Comparison of ENCODE assay signal across 23 cellular contexts in genomic region chr7:32163911-32164310, GRCh38.
DNase-seq lines count a peak whose midpoint lies in the region; ATAC-seq, FAIRE-seq and TF ChIP-seq lines count a peak whose summit lies in the region.
"Had no signal": no experiment of that assay in that cellular context is flagged by ENCODE, and none has a peak within 500 bp of the region (broad histone marks: within the 10 kb centered on the region; RNA-seq: fewer than 3 reads in every experiment).

No MANE protein-coding gene starts in this region.

- peaks cover 48% of the 10 kb centered on the region for H3K4me1 Mint-ChIP-seq in astrocyte (ENCODE audit: low read depth, unreplicated experiment)
- H3K4me1 Mint-ChIP-seq: CD14-positive monocyte; nephron progenitor cell; stimulated activated naive B cell treated with anti-CD40 and anti-IgM and Interleukin-4, amounts not matched to agents 10 μg/mL and 1 μg/mL and 100 μg/mL, for 72 hours had no signal

- peak overlapping the region; percentile 70 for H3K4me2 ChIP-seq in astrocyte (ENCODE audit: low read length)

- no peaks in the 10 kb centered on the region for H3K27me3 Mint-ChIP-seq in astrocyte (ENCODE audit: low read depth, unreplicated experiment)
- H3K27me3 Mint-ChIP-seq: brain; dendritic cell treated with granulocyte-macrophage colony-stimulating factor and Interleukin-4, amounts not matched to agents 40 ng/mL and 50 ng/mL, for 4 days; stimulated activated naive B cell treated with anti-CD40 and anti-IgM and Interleukin-4, amounts not matched to agents 10 μg/mL and 1 μg/mL and 100 μg/mL, for 72 hours had no signal

- H3K4me3 ChIP-seq in heart right ventricle (no peak overlapping the region), astrocyte (ENCODE audit: insufficient read depth, low read depth, low read length) (no peak overlapping the region), fibroblast of the aortic adventitia (ENCODE audit: low read depth, low read length) (no peak overlapping the region), thoracic aorta (no peak overlapping the region)
- H3K4me3 ChIP-seq: psoas muscle had no signal

- no peaks in the 10 kb centered on the region for H3K9me3 ChIP-seq in heart right ventricle
- no peaks in the 10 kb centered on the region for H3K9me3 ChIP-seq in astrocyte (ENCODE audit: insufficient read depth, low read depth, low read length)
- H3K9me3 ChIP-seq in thoracic aorta, result no peaks in the 10 kb centered on the region
- H3K9me3 ChIP-seq: psoas muscle had no signal

- H3K27ac Mint-ChIP-seq in astrocyte (ENCODE audit: unreplicated experiment), result peak overlapping the region; percentile 99
- H3K27ac Mint-ChIP-seq: dendritic cell treated with granulocyte-macrophage colony-stimulating factor and Interleukin-4, amounts not matched to agents 40 ng/mL and 50 ng/mL, for 4 days; nephron progenitor cell; stimulated activated naive B cell treated with anti-CD40 and anti-IgM and Interleukin-4, amounts not matched to agents 10 μg/mL and 1 μg/mL and 100 μg/mL, for 72 hours had no signal

- ATAC-seq in heart right ventricle (no peak), Right ventricle myocardium inferior (no peak), thoracic aorta (ENCODE audit: insufficient number of reproducible peaks, low FRiP score, low read depth) (no peak), GM18858 (IDR thresholded peaks at IDR 0.05; ENCODE audit: unreplicated experiment) (no peak)
- ATAC-seq: stimulated activated naive B cell treated with anti-CD40 and anti-IgM and Interleukin-4, amounts not matched to agents 10 μg/mL and 1 μg/mL and 100 μg/mL, for 72 hours had no signal

- no peak overlapping the region for H3K4me3 Mint-ChIP-seq in astrocyte (ENCODE audit: unreplicated experiment)
- H3K4me3 Mint-ChIP-seq: brain; CD14-positive monocyte; dendritic cell treated with granulocyte-macrophage colony-stimulating factor and Interleukin-4, amounts not matched to agents 40 ng/mL and 50 ng/mL, for 4 days; nephron progenitor cell; stimulated activated naive B cell treated with anti-CD40 and anti-IgM and Interleukin-4, amounts not matched to agents 10 μg/mL and 1 μg/mL and 100 μg/mL, for 72 hours had no signal

- no peaks in the 10 kb centered on the region for H3K36me3 Mint-ChIP-seq in astrocyte (ENCODE audit: low read depth, unreplicated experiment)
- H3K36me3 Mint-ChIP-seq: brain; CD14-positive monocyte; stimulated activated naive B cell treated with anti-CD40 and anti-IgM and Interleukin-4, amounts not matched to agents 10 μg/mL and 1 μg/mL and 100 μg/mL, for 72 hours had no signal

- no peaks in the 10 kb centered on the region for H3K79me2 ChIP-seq in astrocyte (ENCODE audit: insufficient read depth, low read length)

- DNase-seq in heart right ventricle (no peak), Right ventricle myocardium inferior (ENCODE audit: missing footprints) (no peak), astrocyte (ENCODE audit: low read depth) (peak; percentile 71), fibroblast of the aortic adventitia (ENCODE audit: low read depth) (peak; percentile 82), thoracic aorta (ENCODE audit: low spot score) (no peak), SK-N-DZ (ENCODE audit: low spot score) (no peak), NCI-H526 treated with DMSO at 0.1 percent for 48 hours (lab: John Stamatoyannopoulos, UW) (no peak)
- DNase-seq: activated naive CD4-positive, alpha-beta T cell treated with Interleukin-2 at 50 U/mL for 16 hours; activated T-cell treated with anti-CD3 and anti-CD28 coated beads for 4 hours; DMS79 treated with DMSO at 0.1 percent for 48 hours; NCI-H187; NCI-H2227 treated with DMSO at 0.1 percent for 48 hours; psoas muscle; stimulated activated CD4-positive, alpha-beta T cell treated with anti-CD3 and anti-CD28 coated beads, Interleukin-15, amount 100 ng/mL, for 24 hours; stimulated activated naive B cell treated with anti-CD40 and anti-IgM and Interleukin-4, amounts not matched to agents 10 μg/mL and 1 μg/mL and 100 μg/mL, for 72 hours had no signal

- FAIRE-seq in astrocyte (lab: Jason Lieb, UNC), result no peak
- FAIRE-seq: H54, HepG2, islet of Langerhans had no signal

- peak overlapping the region in 9 of 10 donors; percentile 25 to 88 (median 75) for H3K27ac ChIP-seq in heart right ventricle
- H3K27ac ChIP-seq in astrocyte (ENCODE audit: low read depth, low read length), result peak overlapping the region; percentile 99
- peak overlapping the region; percentile 50 to 65 for H3K27ac ChIP-seq in thoracic aorta
- H3K27ac ChIP-seq: psoas muscle had no signal

- H3K4me1 ChIP-seq in heart right ventricle (peaks cover 9 to 43% (median 29%) of the 10 kb centered on the region in 9 donors), astrocyte (ENCODE audit: insufficient read depth, low read length) (peaks cover 41% of the 10 kb centered on the region), thoracic aorta (ENCODE audit: control insufficient read depth in 1 of 2, low read depth in 2 of 2) (peaks cover 12 to 27% of the 10 kb centered on the region in 2 donors)

- H3K27me3 ChIP-seq in heart right ventricle, result no peaks in the 10 kb centered on the region
- no peaks in the 10 kb centered on the region for H3K27me3 ChIP-seq in astrocyte (ENCODE audit: insufficient read depth, low read length)
- no peaks in the 10 kb centered on the region for H3K27me3 ChIP-seq in thoracic aorta (replicated peaks; ENCODE audit: insufficient read depth)

- H3K9ac ChIP-seq in astrocyte (ENCODE audit: low read length), result peak overlapping the region; percentile 77

- H2AFZ ChIP-seq in astrocyte (ENCODE audit: low read depth, low read length), result no peak overlapping the region

- no peaks in the 10 kb centered on the region for H3K9me3 Mint-ChIP-seq in astrocyte (ENCODE audit: unreplicated experiment)
- H3K9me3 Mint-ChIP-seq: brain; dendritic cell treated with granulocyte-macrophage colony-stimulating factor and Interleukin-4, amounts not matched to agents 40 ng/mL and 50 ng/mL, for 4 days; nephron progenitor cell had no signal

- TF ChIP-seq CTCF in heart right ventricle (IDR thresholded peaks at IDR 0.05), result no peak
- TF ChIP-seq CTCF in astrocyte (IDR thresholded peaks at IDR 0.05; ENCODE audit: insufficient read depth, low read depth, low read length), result no peak
- TF ChIP-seq CTCF in fibroblast of the aortic adventitia (IDR thresholded peaks at IDR 0.05; ENCODE audit: insufficient read depth, low read length), result no peak
- no peak for TF ChIP-seq CTCF in thoracic aorta (IDR thresholded peaks at IDR 0.05)

- intact Hi-C loops in heart right ventricle (cut with DNase I), result loop anchor here in 5 of 10 donors (5.0 to 10.0 kb wide), 3 partner anchors 92 to 379 kb away; partner anchors contain the start of gene PDE1C (in 3 of the 5)
- intact Hi-C loops in Right ventricle myocardium inferior (cut with DNase I), result loop anchor here (10.0 kb wide), 1 partner anchor 389 kb away; no protein-coding TSS in a partner anchor

- H3K36me3 ChIP-seq in heart right ventricle (no peaks in the 10 kb centered on the region), astrocyte (ENCODE audit: insufficient read depth, low read length) (no peaks in the 10 kb centered on the region), thoracic aorta (no peaks in the 10 kb centered on the region)

- H4K20me1 ChIP-seq in astrocyte (ENCODE audit: insufficient read depth, low read length), result no peaks in the 10 kb centered on the region

Comparison
In these comparisons a context has a peak if more than half of its experiments do, and no peak if none do; other contexts are left out.
1. DNase-seq: peak in astrocyte (single experiment) and fibroblast of the aortic adventitia (single experiment); none in heart right ventricle (0 of 2), Right ventricle myocardium inferior (single experiment), thoracic aorta (single experiment), SK-N-DZ (single experiment) and NCI-H526 treated with DMSO at 0.1 percent for 48 hours (single experiment).
2. Peak in every context shown above with its lines, with median percentiles within 50 percentile points of each other: H3K27ac ChIP-seq.